Comparison of ENCODE assay signal across 29 cellular contexts in the genomic region with DNA sequence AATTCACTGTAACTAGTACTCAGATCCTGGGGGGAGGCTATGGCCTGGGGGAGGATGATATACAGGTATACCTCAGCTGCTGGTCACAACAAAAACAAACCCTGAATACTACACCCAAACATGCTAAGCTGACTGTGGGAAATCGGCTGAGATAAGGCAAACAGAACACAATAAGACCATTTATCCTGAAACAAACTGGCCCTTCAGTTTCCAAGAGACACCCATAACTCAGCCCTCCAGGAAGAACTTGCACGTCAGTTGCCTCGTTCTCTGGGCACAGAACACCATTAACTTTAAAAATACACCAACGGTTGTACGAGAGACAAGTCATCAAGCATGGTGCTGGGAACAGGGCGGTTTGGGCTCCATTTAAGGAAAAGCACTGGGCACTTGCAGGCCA. TPM values are rescaled to one million over a fixed set of nuclear protein-coding genes. Genes with fewer than 3 reads are reported as not detected.
"Had no signal": no experiment of that assay in that cellular context is flagged by ENCODE, and none has a peak within 500 bp of the region (broad histone marks: within the 10 kb centered on the region; RNA-seq: fewer than 3 reads in every experiment).

No MANE protein-coding gene starts in this region.

- H3K9me3 ChIP-seq: upper lobe of left lung had no signal

- H3K36me3 ChIP-seq: heart left ventricle, sigmoid colon, spleen, upper lobe of left lung had no signal

- H3K4me3 Mint-ChIP-seq: activated naive CD4-positive, alpha-beta T cell treated with anti-CD3 and anti-CD28 coated beads for 36 hours; activated T-cell treated with anti-CD3 and anti-CD28 coated beads, Interleukin-2, amount 50 U/mL, for 72 hours; brain; dendritic cell treated with granulocyte-macrophage colony-stimulating factor and Interleukin-4, amounts not matched to agents 40 ng/mL and 50 ng/mL, for 4 days; neural crest cell; T-helper 1 cell treated with Interleukin-12 subunit alpha and Interleukin-12 subunit beta and Interleukin-4 antibody, amounts not matched to agents 30 μg/mL and 1 μg/mL, for 36 hours had no signal

- H3K4me3 ChIP-seq: heart left ventricle, sigmoid colon, spleen, upper lobe of left lung had no signal

- H3K4me1 Mint-ChIP-seq: naive B cell had no signal

- H3K27me3 ChIP-seq: sigmoid colon, upper lobe of left lung had no signal

- H3K36me3 Mint-ChIP-seq: brain, naive B cell had no signal

- H3K27ac ChIP-seq: heart left ventricle, sigmoid colon, spleen, upper lobe of left lung had no signal

- H3K27ac Mint-ChIP-seq: activated naive CD4-positive, alpha-beta T cell treated with anti-CD3 and anti-CD28 coated beads for 36 hours; activated T-cell treated with anti-CD3 and anti-CD28 coated beads, Interleukin-2, amount 50 U/mL, for 72 hours; dendritic cell treated with granulocyte-macrophage colony-stimulating factor and Interleukin-4, amounts not matched to agents 40 ng/mL and 50 ng/mL, for 4 days; naive B cell; progenitor cell of endocrine pancreas; T-helper 1 cell treated with Interleukin-12 subunit alpha and Interleukin-12 subunit beta and Interleukin-4 antibody, amounts not matched to agents 30 μg/mL and 1 μg/mL, for 36 hours had no signal

- FAIRE-seq: frontal cortex, keratinocyte had no signal

- DNase-seq: activated CD4-positive, alpha-beta T cell treated with anti-CD3 and anti-CD28 coated beads for 4 hours; activated CD4-positive, alpha-beta T cell treated with anti-CD3 and anti-CD28 coated beads, Interleukin-2, amount 50 U/mL, for 48 hours; activated CD4-positive, CD25-positive, alpha-beta regulatory T cell; activated CD8-positive, alpha-beta memory T cell treated with anti-CD3 and anti-CD28 coated beads, Interleukin-2, amount 50 U/mL, for 48 hours; activated effector memory CD4-positive, alpha-beta T cell treated with Interleukin-2 at 50 U/mL for 16 hours; activated naive CD4-positive, alpha-beta T cell treated with anti-CD3 and anti-CD28 coated beads for 36 hours; activated T-cell treated with anti-CD3 and anti-CD28 coated beads, Interleukin-2, amount 50 U/mL, for 72 hours; amygdala; caudate nucleus; effector memory CD4-positive, alpha-beta T cell; heart left ventricle; left colon; naive B cell; retina; sigmoid colon; spleen; stimulated activated CD4-positive, alpha-beta T cell treated with anti-CD3 and anti-CD28 coated beads, Interleukin-4, amount 100 ng/mL, for 1 hour; stimulated activated naive CD4-positive, alpha-beta T cell; T1000; upper lobe of left lung had no signal

- H3K4me1 ChIP-seq: heart left ventricle, sigmoid colon, spleen, upper lobe of left lung had no signal

- ATAC-seq: activated T-cell treated with anti-CD3 and anti-CD28 coated beads, Interleukin-2, amount 50 U/mL, for 72 hours; esophagus mucosa; heart left ventricle; left colon had no signal

RNA-seq across cellular contexts. Expression of a gene that starts 24.1 kb away (rescaled TPM):
- total RNA-seq: activated CD8-positive, alpha-beta memory T cell treated with anti-CD3 and anti-CD28 coated beads for 36 hours; activated naive CD4-positive, alpha-beta T cell treated with anti-CD3 and anti-CD28 coated beads for 36 hours had no signal
